ENCODE assay signal across 15 cellular contexts in the genomic region with DNA sequence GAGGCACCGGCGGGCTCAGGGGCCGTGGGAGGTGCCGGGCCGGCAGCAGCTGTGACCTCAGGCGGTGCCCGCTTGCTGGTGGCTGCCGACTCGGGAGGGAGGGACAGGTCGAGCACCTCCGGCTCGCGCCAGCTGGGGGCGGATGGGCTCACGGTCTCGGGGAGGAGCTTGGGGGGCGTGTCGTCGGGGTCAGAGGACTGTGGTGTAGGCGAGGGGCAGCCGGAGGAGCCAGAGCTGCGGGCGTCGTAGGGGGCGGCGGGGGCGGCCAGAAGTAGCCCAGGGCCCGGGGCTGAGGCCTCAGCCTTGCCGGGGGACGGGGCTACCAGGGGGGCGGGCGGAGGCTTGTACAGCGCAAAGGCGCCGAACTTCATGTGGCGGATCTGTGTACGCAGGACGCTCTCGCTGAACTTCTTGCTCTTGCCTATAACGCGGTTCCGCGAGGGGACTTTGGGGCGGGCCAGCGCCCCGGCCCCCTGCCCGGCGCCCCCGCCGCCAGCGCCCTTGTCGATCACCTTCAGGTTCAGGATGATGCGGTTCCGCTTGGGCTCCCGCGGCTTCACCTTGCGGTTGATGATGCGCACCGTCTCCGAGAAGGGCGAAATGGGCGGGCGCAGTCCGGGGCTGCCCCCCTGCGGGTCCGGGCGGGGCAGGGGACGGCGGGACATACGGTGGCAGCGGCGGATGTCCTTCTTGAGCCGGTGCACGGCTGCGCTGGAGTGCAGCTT. TPM values are rescaled to one million over a fixed set of nuclear protein-coding genes. Genes with fewer than 3 reads are reported as not detected.
A peak's percentile ranks its signal among the peaks of the same experiment; 100 is the strongest.
DNase-seq lines count a peak whose midpoint lies in the region; ATAC-seq and TF ChIP-seq lines count a peak whose summit lies in the region.
"Had no signal": no experiment of that assay in that cellular context is flagged by ENCODE, and none has a peak within 500 bp of the region (broad histone marks: within the 10 kb centered on the region; RNA-seq: fewer than 3 reads in every experiment).

No MANE protein-coding gene starts in this region.

- no peak for TF ChIP-seq CTCF in A673 (conservative IDR thresholded peaks at IDR 0.05; ENCODE audit: low read depth, low read length)
- TF ChIP-seq CTCF in esophagus muscularis mucosa (IDR thresholded peaks at IDR 0.05) = no peak
- no peak for TF ChIP-seq CTCF in omental fat pad (IDR thresholded peaks at IDR 0.05)
- no peak for TF ChIP-seq CTCF in natural killer cell (IDR thresholded peaks at IDR 0.05)

- WGBS in esophagus muscularis mucosa = 75% methylated on average over 54 of the region's 75 CpGs

- DNase-seq in A673 (ENCODE audit: low spot score) (no peak), H7 (peak; percentile 81), esophagus muscularis mucosa (ENCODE audit: extremely low spot score) (no peak), omental fat pad (ENCODE audit: low spot score) (peak; percentile 11), NCI-H146 treated with DMSO at 0.1 percent for 48 hours (lab: John Stamatoyannopoulos, UW; ENCODE audit: unreplicated experiment) (no peak), natural killer cell (no peak), HUDEP-2 (lab: John Stamatoyannopoulos, UW; ENCODE audit: unreplicated experiment in 76 of 76) (no peak), NAMALWA (ENCODE audit: low spot score) (no peak)
- DNase-seq: activated naive CD4-positive, alpha-beta T cell treated with anti-CD3 and anti-CD28 coated beads, Interleukin-2, amount 10 ng/mL, durations not matched to agents 7 days and 5 days; CD8-positive, alpha-beta memory T cell; foreskin melanocyte; OCI-M1; T-helper 2 cell had no signal

- H3K4me3 Mint-ChIP-seq in natural killer cell = no peak overlapping the region
- H3K4me3 Mint-ChIP-seq: activated naive CD4-positive, alpha-beta T cell treated with anti-CD3 and anti-CD28 coated beads, Interleukin-2, amount 10 ng/mL, durations not matched to agents 7 days and 5 days; CD8-positive, alpha-beta memory T cell had no signal

- H3K27me3 ChIP-seq in A673 (replicated peaks; ENCODE audit: insufficient read depth, low read depth, low read length, poor library complexity) = no peaks in the 10 kb centered on the region
- no peaks in the 10 kb centered on the region for H3K27me3 ChIP-seq in H7 (ENCODE audit: control insufficient read depth, insufficient read depth, low read length)
- H3K27me3 ChIP-seq in esophagus muscularis mucosa = no peaks in the 10 kb centered on the region
- H3K27me3 ChIP-seq: SJSA1 had no signal

- peaks cover 22 to 42% of the 10 kb centered on the region in 2 donors for H3K4me1 Mint-ChIP-seq in natural killer cell

- BruUV-seq in A673 (replicated peaks; lab: Mats Ljungman, UMichigan) = no TSS peak

- TF ChIP-seq EP300 in esophagus muscularis mucosa (IDR thresholded peaks at IDR 0.05) = no peak

- no peaks in the 10 kb centered on the region for H3K9me3 Mint-ChIP-seq in natural killer cell
- H3K9me3 Mint-ChIP-seq: activated naive CD4-positive, alpha-beta T cell treated with anti-CD3 and anti-CD28 coated beads, Interleukin-2, amount 10 ng/mL, durations not matched to agents 7 days and 5 days; CD8-positive, alpha-beta memory T cell had no signal

- H3K27ac ChIP-seq in A673 (ENCODE audit: low read depth, low read length, poor library complexity, severe bottlenecking) = peak overlapping the region; percentile 76
- H3K27ac ChIP-seq in esophagus muscularis mucosa (replicated peaks in 1 of 4) = peak overlapping the region; percentile 69 to 77 (median 74)
- H3K27ac ChIP-seq: SJSA1 had no signal

- CTCF ChIA-PET in A673 (lab: Charles Lee) = interaction anchor here (1.0 kb wide), 1 partner anchor 98 kb away, joined by 4 read pairs; no protein-coding TSS in a partner anchor

- ATAC-seq in omental fat pad (ENCODE audit: low FRiP score) (no peak), natural killer cell (no peak)
- ATAC-seq: activated CD4-positive, CD25-positive, alpha-beta regulatory T cell treated with anti-CD3 and anti-CD28 coated beads, Interleukin-2, amount 50 U/mL, for 24 hours had no signal

- no peaks in the 10 kb centered on the region for H3K27me3 Mint-ChIP-seq in natural killer cell (ENCODE audit: low read depth in 2 of 2)
- H3K27me3 Mint-ChIP-seq: activated naive CD4-positive, alpha-beta T cell treated with anti-CD3 and anti-CD28 coated beads, Interleukin-2, amount 10 ng/mL, durations not matched to agents 7 days and 5 days; CD8-positive, alpha-beta memory T cell had no signal

- H3K36me3 Mint-ChIP-seq in natural killer cell = no peaks in the 10 kb centered on the region

- POLR2A ChIA-PET in A673 (lab: Charles Lee; ENCODE audit: low non-redundant PET) = no interaction called here

- H3K9me3 ChIP-seq in A673 (ENCODE audit: low read depth, low read length, poor library complexity, severe bottlenecking) (no peaks in the 10 kb centered on the region), esophagus muscularis mucosa (no peaks in the 10 kb centered on the region)
- H3K9me3 ChIP-seq: SJSA1 had no signal

- TF ChIP-seq POLR2A in esophagus muscularis mucosa (IDR thresholded peaks at IDR 0.05; ENCODE audit: low read depth) = no peak

- peaks cover 56% of the 10 kb centered on the region for H3K36me3 ChIP-seq in A673 (ENCODE audit: insufficient read depth, low read length, poor library complexity, severe bottlenecking)
- H3K36me3 ChIP-seq in H7 (replicated peaks; ENCODE audit: control insufficient read depth, insufficient read depth, low read length) = peaks cover 16% of the 10 kb centered on the region
- peaks cover 17 to 55% (median 43%) of the 10 kb centered on the region in 4 donors for H3K36me3 ChIP-seq in esophagus muscularis mucosa

- intact Hi-C loops in A673 (cut with micrococcal nuclease; ENCODE audit: unreplicated experiment) (no loop called here), esophagus muscularis mucosa (cut with DNase I) (loop anchor here (2.0 to 5.0 kb wide), 3 partner anchors 116 to 276 kb away; a partner anchor contains a TSS), natural killer cell (cut with micrococcal nuclease) (loop anchor here (2.0 kb wide), 1 partner anchor 450 kb away; no protein-coding TSS in a partner anchor)

- no peak overlapping the region for H3K4me3 ChIP-seq in A673 (ENCODE audit: low read depth, low read length, poor library complexity, severe bottlenecking)
- H3K4me3 ChIP-seq in H7 (ENCODE audit: insufficient read depth, low read depth, low read length) = peak overlapping the region; percentile 19; the same call in 1 of the 2 replicates
- H3K4me3 ChIP-seq in esophagus muscularis mucosa = no peak overlapping the region
- H3K4me3 ChIP-seq: SJSA1 had no signal

- no peak overlapping the region for H3K27ac Mint-ChIP-seq in natural killer cell
- H3K27ac Mint-ChIP-seq: activated naive CD4-positive, alpha-beta T cell treated with anti-CD3 and anti-CD28 coated beads, Interleukin-2, amount 10 ng/mL, durations not matched to agents 7 days and 5 days; CD8-positive, alpha-beta memory T cell had no signal

- H3K4me1 ChIP-seq in A673 (ENCODE audit: insufficient read depth, low read length, poor library complexity, severe bottlenecking) (peaks cover 90% of the 10 kb centered on the region), esophagus muscularis mucosa (peaks cover 85 to 100% (median 98%) of the 10 kb centered on the region in 4 donors)

RNA-seq across cellular contexts. Expression of a gene that starts 5.5 kb away (rescaled TPM):
- total RNA-seq in A673 (2021) (111 and 119 TPM in 2 replicates), esophagus muscularis mucosa (100 to 1,000 TPM in 3 of 4 donors, 10 to 100 TPM in 1; 73.7 to 172 (median 129) TPM), omental fat pad (10 to 100 TPM; 27.4 to 59.6 (median 34.9) TPM), natural killer cell (10 to 100 TPM; 68.0 to 81.5 (median 75.7) TPM)
- total RNA-seq in H7 (2014; rRNA removed; shearing (Covaris generic)) = 18.3 and 19.2 TPM in 2 replicates

RNA-seq across cellular contexts. Expression of a gene that starts 22.7 kb away (rescaled TPM):
- total RNA-seq in A673 (2021) (116 and 129 TPM in 2 replicates), esophagus muscularis mucosa (10 to 100 TPM in 1 of 4 donors, 1 to 10 TPM in 3; 8.2 to 15.0 (median 8.8) TPM), omental fat pad (1 to 10 TPM; 2.4 to 3.8 (median 3.0) TPM), natural killer cell (1 to 10 TPM; 4.8 to 8.2 (median 6.1) TPM)
- 3.6 and 3.7 TPM in 2 replicates for total RNA-seq in H7 (2014; rRNA removed; shearing (Covaris generic))

Comparison
In these comparisons a context has a peak if more than half of its experiments do, and no peak if none do; other contexts are left out.
1. DNase-seq: peak in H7 (single experiment) and omental fat pad (single experiment); none in A673 (single experiment), esophagus muscularis mucosa (single experiment), NCI-H146 treated with DMSO at 0.1 percent for 48 hours (single experiment), natural killer cell (single experiment), HUDEP-2 (0 of 76) and NAMALWA (single experiment).